ENCODE assay signal across 28 cellular contexts in the genomic region with DNA sequence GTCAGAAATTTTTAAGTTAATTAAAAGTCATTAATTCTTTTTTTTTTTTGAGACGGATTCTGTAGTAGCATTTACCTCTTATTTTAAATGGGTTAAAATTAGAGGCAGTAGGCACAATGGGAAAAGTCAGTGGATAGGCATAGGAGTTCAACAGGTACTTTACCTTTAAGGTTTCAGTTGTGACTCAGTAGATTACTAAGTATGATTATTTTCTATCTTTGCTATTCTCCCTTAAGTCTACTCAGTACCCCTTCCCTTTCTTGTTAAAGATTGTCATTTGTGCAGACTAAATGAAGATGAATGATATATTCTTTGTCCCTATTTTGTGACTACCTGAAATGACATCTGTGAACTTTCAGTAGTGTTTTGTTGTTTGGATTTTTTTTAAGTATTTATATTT.
"Had no signal": no experiment of that assay in that cellular context is flagged by ENCODE, and none has a peak within 500 bp of the region (broad histone marks: within the 10 kb centered on the region; RNA-seq: fewer than 3 reads in every experiment).

No MANE protein-coding gene starts in this region.

- H3K9me3 ChIP-seq: ovary, psoas muscle, right lobe of liver, sigmoid colon, spleen, suprapubic skin, testis, tibial artery, transverse colon, upper lobe of right lung, uterus had no signal

- ATAC-seq: natural killer cell; psoas muscle; right cardiac atrium; right lobe of liver; stimulated activated memory B cell treated with anti-CD40 and anti-IgM and Interleukin-4, amounts not matched to agents 10 μg/mL and 1 μg/mL and 100 μg/mL, for 72 hours; stimulated activated naive CD8-positive, alpha-beta T cell treated with anti-CD3 and anti-CD28 coated beads, Interleukin-15, amount 100 ng/mL, for 72 hours; stimulated activated naive CD8-positive, alpha-beta T cell treated with anti-CD3 and anti-CD28 coated beads, Interleukin-15, Interleukin-2, amounts not matched to agents 100 U/mL and 50 U/mL, for 24 hours; upper lobe of right lung had no signal

- H3K27ac ChIP-seq: neural progenitor cell, ovary, parathyroid adenoma, psoas muscle, right lobe of liver, sigmoid colon, spleen, suprapubic skin, testis, tibial artery, transverse colon, upper lobe of right lung, uterus had no signal

- DNase-seq: natural killer cell; occipital lobe; ovary; posterior cingulate gyrus; psoas muscle; right cardiac atrium; right lobe of liver; sigmoid colon; spleen; stimulated activated CD4-positive, alpha-beta T cell treated with anti-CD3 and anti-CD28 coated beads, Interleukin-12 subunit alpha, Interleukin-12 subunit beta, amount 100 ng/mL, for 4 hours; stimulated activated CD4-positive, alpha-beta T cell treated with anti-CD3 and anti-CD28 coated beads, Interleukin-1b, Interleukin-23, amount 100 ng/mL, for 48 hours; stimulated activated CD4-positive, alpha-beta T cell treated with anti-CD3 and anti-CD28 coated beads, Interleukin-4, amount 100 ng/mL, for 1 hour; stimulated activated CD4-positive, alpha-beta T cell treated with anti-CD3 and anti-CD28 coated beads, Interleukin-4, amount 100 ng/mL, for 4 hours; stimulated activated CD8-positive, alpha-beta memory T cell treated with anti-CD3 and anti-CD28 coated beads, Interleukin-4, amount 100 ng/mL, for 48 hours; stimulated activated naive CD4-positive, alpha-beta T cell; stimulated activated naive CD8-positive, alpha-beta T cell treated with anti-CD3 and anti-CD28 coated beads, Interleukin-15, amount 100 ng/mL, for 72 hours; stimulated activated naive CD8-positive, alpha-beta T cell treated with anti-CD3 and anti-CD28 coated beads, Interleukin-15, Interleukin-2, amounts not matched to agents 100 U/mL and 50 U/mL, for 24 hours; substantia nigra; testis; tibial artery; transverse colon; upper lobe of right lung; uterus had no signal

- H3K4me3 ChIP-seq: neural progenitor cell, ovary, psoas muscle, right lobe of liver, sigmoid colon, smooth muscle cell, spleen, suprapubic skin, testis, tibial artery, transverse colon, upper lobe of right lung, uterus had no signal

- H3K4me1 ChIP-seq: neural progenitor cell, parathyroid adenoma, psoas muscle, sigmoid colon, suprapubic skin, testis, tibial artery, uterus had no signal

- H3K27me3 ChIP-seq: neural progenitor cell, ovary, right lobe of liver, sigmoid colon, spleen, suprapubic skin, testis, tibial artery, transverse colon, upper lobe of right lung, uterus had no signal

- H3K36me3 ChIP-seq: ovary, right lobe of liver, uterus had no signal
